ENCODE assay signal across 8 cellular contexts in genomic region chr19:55674841-55675660, GRCh38. TPM values are rescaled to one million over a fixed set of nuclear protein-coding genes. Genes with fewer than 3 reads are reported as not detected.
DNase-seq lines count a peak whose midpoint lies in the region; ATAC-seq and TF ChIP-seq lines count a peak whose summit lies in the region.

EPN1 (plus strand) TSS chr19:55675226; CDS start chr19:55678628, 3,402 bp downstream.

- H3K9me2 ChIP-seq in hepatocyte (replicated peaks; ENCODE audit: insufficient read depth) = no peaks in the 10 kb centered on the region

- H4K20me1 ChIP-seq in hepatocyte (ENCODE audit: insufficient read depth, poor library complexity, severe bottlenecking) = peaks cover 73% of the 10 kb centered on the region

- no peak for TF ChIP-seq CTCF in astrocyte of the cerebellum (IDR thresholded peaks at IDR 0.05; ENCODE audit: low read depth, low read length, missing control alignments)
- TF ChIP-seq CTCF in hepatocyte (IDR thresholded peaks at IDR 0.05; ENCODE audit: poor library complexity) = no peak

- intact Hi-C loops in aorta (cut with DNase I) = loop anchor here in 1 of 2 donors (1.0 kb wide), 1 partner anchor 21 kb away; no protein-coding TSS in a partner anchor

- no peaks in the 10 kb centered on the region for H3K27me3 ChIP-seq in hepatocyte
- H3K27me3 ChIP-seq in aorta (ENCODE audit: control insufficient read depth in 1 of 2, insufficient read depth in 2 of 2, low read length in 1 of 2) = no peaks in the 10 kb centered on the region

- H3K79me2 ChIP-seq in hepatocyte = peaks cover 88% of the 10 kb centered on the region

- H3K4me1 ChIP-seq in hepatocyte (ENCODE audit: insufficient read depth) (peaks cover 27% of the 10 kb centered on the region), aorta (ENCODE audit: control insufficient read depth in 1 of 2, insufficient read depth in 2 of 2, low read length in 2 of 2) (no peaks in the 10 kb centered on the region)

- DNase-seq in NCI-H2081 (lab: John Stamatoyannopoulos, UW) (peak; percentile 96 to 97), T-helper 9 cell (peak; percentile 97), astrocyte of the cerebellum (ENCODE audit: low read depth) (peak; percentile 91), hepatocyte (ENCODE audit: low spot score) (peak; percentile 98), renal cortical epithelial cell (ENCODE audit: low read depth) (peak; percentile 85), aorta (peak; percentile 98 to 99)

- H2AFZ ChIP-seq in hepatocyte = peak within 1 kb of the TSS; percentile 67

- H3K27ac ChIP-seq in hepatocyte (peak within 1 kb of the TSS; percentile 90), aorta (ENCODE audit: low read depth in 1 of 2, low read length in 2 of 2) (peak within 1 kb of the TSS in 1 of 2 donors; percentile 79)

- H3K4me3 ChIP-seq in astrocyte of the cerebellum (ENCODE audit: low read depth, low read length) (peak within 1 kb of the TSS; percentile 59), hepatocyte (peak within 1 kb of the TSS; percentile 74), aorta (ENCODE audit: low read length in 2 of 2) (peak within 1 kb of the TSS; percentile 82 to 94)

- no peaks in the 10 kb centered on the region for H3K9me3 ChIP-seq in hepatocyte (ENCODE audit: low read depth)
- H3K9me3 ChIP-seq in aorta (ENCODE audit: control insufficient read depth, low read length) = no peaks in the 10 kb centered on the region

- H3K36me3 ChIP-seq in hepatocyte (replicated peaks; ENCODE audit: insufficient read depth, low read depth) (no peaks in the 10 kb centered on the region), aorta (ENCODE audit: control insufficient read depth in 1 of 2, insufficient read depth in 2 of 2, low read length in 1 of 2) (peaks cover 0 to 2% of the 10 kb centered on the region in 2 donors)

- 2% methylated on average over 38 of the region's 101 CpGs for WGBS in hepatocyte (ENCODE audit: low lambda C conversion rate, missing lambda C conversion rate)
- 0 to 1% methylated on average over 64 to 101 of the region's 101 CpGs for WGBS in aorta, 2 donors

- peak within 1 kb of the TSS; percentile 95 for H3K4me2 ChIP-seq in hepatocyte

- ATAC-seq in GM18508 (IDR thresholded peaks at IDR 0.05; ENCODE audit: insufficient read depth, unreplicated experiment) (peak; percentile 35), HG03025 (IDR thresholded peaks at IDR 0.05; ENCODE audit: low FRiP score, unreplicated experiment) (peak; percentile 52), aorta (ENCODE audit: low FRiP score) (peak; percentile 95)

- in situ Hi-C loops in astrocyte of the cerebellum (cut with HindIII; ENCODE audit: low sequenced_read_pairs) = no loop called here

RNA-seq across cellular contexts. Expression of gene EPN1, which starts in this region (rescaled TPM):
- total RNA-seq in hepatocyte (40.2 and 74.8 TPM in 2 replicates), renal cortical epithelial cell (42.4 and 248 TPM in 2 replicates), aorta (10 to 100 TPM; 74.7 to 87.8 TPM)
- polyA plus RNA-seq in hepatocyte (154 and 165 TPM in 2 replicates), aorta (10 to 100 TPM; 66.8 to 68.5 TPM)

Comparison
In these comparisons a context has a peak if more than half of its experiments do, and no peak if none do; other contexts are left out.
1. ATAC-seq: peak in every context shown above with its lines; median percentile 95 in aorta; 52 in HG03025; 35 in GM18508.